ENCODE assay signal across 8 cellular contexts in genomic region chr22:36986242-36986821, GRCh38.
A peak's percentile ranks its signal among the peaks of the same experiment; 100 is the strongest.
DNase-seq lines count a peak whose midpoint lies in the region; ATAC-seq and TF ChIP-seq lines count a peak whose summit lies in the region.

No MANE protein-coding gene starts in this region.

- TF ChIP-seq CTCF in WI38 (IDR thresholded peaks at IDR 0.05; ENCODE audit: low read depth, low read length) (peak; percentile 69), fibroblast of pulmonary artery (IDR thresholded peaks at IDR 0.05; ENCODE audit: low read length, missing control alignments) (peak; percentile 66)

- no peak for ATAC-seq in GM18498 (IDR thresholded peaks at IDR 0.05; ENCODE audit: unreplicated experiment)

- peak; percentile 31 for DNase-seq in NOMO-1 treated with DMSO at 0.1 percent for 48 hours (lab: John Stamatoyannopoulos, UW; ENCODE audit: unreplicated experiment)
- DNase-seq in NOMO-1 treated with dmso at 0.1 percent for 144 hours (lab: John Stamatoyannopoulos, UW; ENCODE audit: unreplicated experiment), result no peak
- no peak for DNase-seq in fibroblast of pulmonary artery (ENCODE audit: low read depth)
- peak; percentile 27 to 55 for DNase-seq in stimulated activated CD8-positive, alpha-beta memory T cell treated with anti-CD3 and anti-CD28 coated beads, Interleukin-2, amount 100 ng/mL, for 48 hours (ENCODE audit: low read depth in 2 of 2)
- no peak for DNase-seq in inferior parietal cortex (ENCODE audit: extremely low spot score)
- no peak for DNase-seq in NCI-H1417 treated with DMSO at 0.1 percent for 48 hours (lab: John Stamatoyannopoulos, UW)

- no peak overlapping the region for H3K4me3 ChIP-seq in WI38 (ENCODE audit: low read depth, low read length)
- no peak overlapping the region for H3K4me3 ChIP-seq in fibroblast of pulmonary artery (replicated peaks; ENCODE audit: low read depth, low read length)

Comparison
In these comparisons a context has a peak if more than half of its experiments do, and no peak if none do; other contexts are left out.
1. DNase-seq: peak in NOMO-1 treated with DMSO at 0.1 percent for 48 hours (single experiment) and stimulated activated CD8-positive, alpha-beta memory T cell treated with anti-CD3 and anti-CD28 coated beads, Interleukin-2, amount 100 ng/mL, for 48 hours (2 of 2); none in NOMO-1 treated with dmso at 0.1 percent for 144 hours (single experiment), fibroblast of pulmonary artery (single experiment), inferior parietal cortex (single experiment) and NCI-H1417 treated with DMSO at 0.1 percent for 48 hours (single experiment).